1 cellular context compared by ENCODE assay signal in genomic region chr3:141422961-141423582, GRCh38.
TF ChIP-seq lines count a peak whose summit lies in the region.

No MANE protein-coding gene starts in this region.

TF ChIP-seq in IMR-90, 13 proteins besides CTCF, POLR2A, EP300 and RAD21:
- no peak for TF ChIP-seq MAFK (IDR thresholded peaks at IDR 0.05; ENCODE audit: low read depth, low read length)
- no peak for TF ChIP-seq SMC3 (IDR thresholded peaks at IDR 0.05; ENCODE audit: low read depth, low read length)
